16 cellular contexts compared by ENCODE assay signal in the genomic region with DNA sequence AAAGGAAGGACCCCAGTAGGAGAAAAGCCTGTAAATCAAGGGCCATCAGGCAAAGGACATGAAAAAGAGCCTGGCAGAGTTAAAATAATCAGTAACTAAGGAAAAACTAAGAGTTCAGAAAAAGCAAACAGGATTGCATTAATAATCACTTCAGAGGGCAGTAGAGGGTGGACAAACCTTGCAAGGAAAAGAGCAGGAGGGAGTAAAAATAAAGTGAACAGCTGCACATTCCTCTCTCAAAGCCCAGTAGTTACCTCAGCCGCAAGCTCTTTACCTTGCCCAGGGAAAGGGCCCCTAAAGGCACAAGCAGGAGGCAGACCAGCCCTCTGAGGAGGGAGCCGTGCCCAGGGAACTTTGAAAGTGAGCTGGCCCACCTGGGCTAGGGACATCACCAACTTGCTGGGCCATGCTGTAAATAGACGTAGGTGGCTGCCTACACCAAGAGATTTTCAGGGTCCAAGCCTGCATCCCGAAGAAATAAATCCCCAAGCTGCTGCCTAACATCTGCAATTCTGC.
"Had no signal": no experiment of that assay in that cellular context is flagged by ENCODE, and none has a peak within 500 bp of the region (broad histone marks: within the 10 kb centered on the region; RNA-seq: fewer than 3 reads in every experiment).

No MANE protein-coding gene starts in this region.

- ATAC-seq: activated CD4-positive, alpha-beta T cell treated with anti-CD3 and anti-CD28 coated beads for 36 hours; activated CD8-positive, alpha-beta T cell treated with anti-CD3 and anti-CD28 coated beads, Interleukin-2, amount 10 ng/mL, durations not matched to agents 7 days and 5 days; gastroesophageal sphincter; left lung; stimulated activated naive CD8-positive, alpha-beta T cell treated with anti-CD3 and anti-CD28 coated beads, Interleukin-15, amount 100 ng/mL, for 72 hours had no signal

- H3K36me3 ChIP-seq: gastroesophageal sphincter, left lung, pancreas, vagina had no signal

- H3K9me3 Mint-ChIP-seq: activated T-helper 1 cell treated with anti-CD3 and anti-CD28 coated beads, Interleukin-12 subunit alpha, Interleukin-12 subunit beta, Interleukin-2, Interleukin-4 antibody, amounts not matched to agents 30 ng/mL and 10 ng/mL and 1 ng/mL, durations not matched to agents 14 hours and 24 hours and 36 hours; stimulated activated naive CD8-positive, alpha-beta T cell treated with anti-CD3 and anti-CD28 coated beads, Interleukin-15, amount 100 ng/mL, for 72 hours had no signal

- H3K4me3 ChIP-seq: gastroesophageal sphincter, left lung, pancreas, skin epidermis, vagina had no signal

- H3K27ac ChIP-seq: gastroesophageal sphincter, left lung, pancreas, skin epidermis, vagina had no signal

- H3K9me3 ChIP-seq: gastroesophageal sphincter, left lung, pancreas, vagina had no signal

- H3K27ac Mint-ChIP-seq: activated CD4-positive, alpha-beta T cell treated with anti-CD3 and anti-CD28 coated beads for 36 hours; activated CD8-positive, alpha-beta T cell treated with anti-CD3 and anti-CD28 coated beads, Interleukin-2, amount 10 ng/mL, durations not matched to agents 7 days and 5 days; activated T-helper 1 cell treated with anti-CD3 and anti-CD28 coated beads, Interleukin-12 subunit alpha, Interleukin-12 subunit beta, Interleukin-2, Interleukin-4 antibody, amounts not matched to agents 30 ng/mL and 10 ng/mL and 1 ng/mL, durations not matched to agents 14 hours and 24 hours and 36 hours had no signal

- H3K4me1 ChIP-seq: gastroesophageal sphincter, left lung, pancreas had no signal

- H3K4me1 Mint-ChIP-seq: activated CD4-positive, alpha-beta T cell treated with anti-CD3 and anti-CD28 coated beads for 36 hours; stimulated activated naive CD8-positive, alpha-beta T cell treated with anti-CD3 and anti-CD28 coated beads, Interleukin-15, amount 100 ng/mL, for 72 hours had no signal

- H3K4me3 Mint-ChIP-seq: activated CD4-positive, alpha-beta T cell treated with anti-CD3 and anti-CD28 coated beads for 36 hours; activated CD8-positive, alpha-beta T cell treated with anti-CD3 and anti-CD28 coated beads, Interleukin-2, amount 10 ng/mL, durations not matched to agents 7 days and 5 days; activated T-helper 1 cell treated with anti-CD3 and anti-CD28 coated beads, Interleukin-12 subunit alpha, Interleukin-12 subunit beta, Interleukin-2, Interleukin-4 antibody, amounts not matched to agents 30 ng/mL and 10 ng/mL and 1 ng/mL, durations not matched to agents 14 hours and 24 hours and 36 hours; stimulated activated naive CD8-positive, alpha-beta T cell treated with anti-CD3 and anti-CD28 coated beads, Interleukin-15, amount 100 ng/mL, for 72 hours had no signal

- DNase-seq: activated CD4-positive, alpha-beta T cell treated with anti-CD3 and anti-CD28 coated beads for 36 hours; activated CD8-positive, alpha-beta memory T cell treated with anti-CD3 and anti-CD28 coated beads, Interleukin-2, amount 50 U/mL, for 48 hours; activated CD8-positive, alpha-beta T cell treated with anti-CD3 and anti-CD28 coated beads, Interleukin-2, amount 10 ng/mL, durations not matched to agents 7 days and 5 days; activated naive CD4-positive, alpha-beta T cell; effector CD8-positive, alpha-beta T cell; hippocampal formation; left lung; pancreas; retina; stimulated activated CD4-positive, alpha-beta T cell treated with anti-CD3 and anti-CD28 coated beads, Interleukin-4, amount 100 ng/mL, for 4 hours; stimulated activated naive CD8-positive, alpha-beta T cell treated with anti-CD3 and anti-CD28 coated beads, Interleukin-15, amount 100 ng/mL, for 72 hours; T1000 had no signal

- H3K27me3 ChIP-seq: gastroesophageal sphincter, left lung, pancreas, vagina had no signal
